ENCODE assay signal across 19 cellular contexts in the genomic region with DNA sequence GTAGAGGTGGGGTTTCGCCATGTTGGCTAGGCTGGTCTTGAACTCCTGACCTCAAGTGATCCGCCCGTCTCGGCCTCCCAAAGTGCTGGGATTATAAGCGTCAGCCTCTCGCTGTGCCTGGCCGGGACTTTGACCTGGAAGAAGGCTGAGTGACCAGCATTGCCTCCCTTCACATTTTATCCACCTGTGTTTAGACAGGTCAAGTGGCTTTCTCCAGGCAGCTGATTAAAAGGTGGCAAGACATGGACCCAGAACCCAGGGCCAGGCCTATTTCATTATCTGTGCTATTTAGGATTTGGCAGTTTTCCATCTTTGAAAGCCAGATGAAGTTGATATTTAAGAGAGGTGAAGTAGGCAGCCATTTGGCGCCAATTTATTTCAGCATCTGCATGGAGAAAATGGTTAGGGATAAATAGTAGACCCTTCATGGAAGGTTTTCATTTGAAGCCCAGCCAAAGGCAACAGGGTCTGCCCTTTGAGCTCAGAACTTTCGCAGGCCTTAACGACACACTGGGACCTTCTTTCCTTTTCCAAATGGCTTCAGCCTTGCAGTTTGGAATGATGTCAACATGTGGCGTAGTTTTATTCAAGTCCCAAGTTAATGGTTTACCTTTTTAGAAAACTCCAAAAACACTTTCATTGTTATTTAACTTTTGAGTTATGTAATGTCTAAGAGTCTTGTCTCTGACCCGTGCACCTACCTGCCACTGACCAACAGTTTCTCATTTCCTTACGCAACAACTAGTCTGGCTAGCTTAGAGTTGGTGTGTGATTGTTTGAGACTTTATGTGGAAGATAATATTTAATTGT.
"Had no signal": no experiment of that assay in that cellular context is flagged by ENCODE, and none has a peak within 500 bp of the region (broad histone marks: within the 10 kb centered on the region; RNA-seq: fewer than 3 reads in every experiment).

No MANE protein-coding gene starts in this region.

- H3K4me1 ChIP-seq: foreskin keratinocyte, prostate gland had no signal

- H3K27ac Mint-ChIP-seq: activated CD8-positive, alpha-beta T cell treated with anti-CD3 and anti-CD28 coated beads, Interleukin-2, amount 10 ng/mL, durations not matched to agents 7 days and 5 days; activated T-helper 1 cell treated with anti-CD3 and anti-CD28 coated beads, Interleukin-12 subunit alpha, Interleukin-12 subunit beta, Interleukin-2, Interleukin-4 antibody, amounts not matched to agents 30 ng/mL and 10 ng/mL and 1 ng/mL, durations not matched to agents 14 hours and 24 hours and 36 hours; natural killer cell; stimulated activated naive B cell treated with anti-CD40 and anti-IgM and Interleukin-4, amounts not matched to agents 10 μg/mL and 1 μg/mL and 100 μg/mL, for 72 hours had no signal

- FAIRE-seq: bronchial epithelial cell, endometrium, islet of Langerhans had no signal

- H3K9me3 Mint-ChIP-seq: activated T-helper 1 cell treated with anti-CD3 and anti-CD28 coated beads, Interleukin-12 subunit alpha, Interleukin-12 subunit beta, Interleukin-2, Interleukin-4 antibody, amounts not matched to agents 30 ng/mL and 10 ng/mL and 1 ng/mL, durations not matched to agents 14 hours and 24 hours and 36 hours; natural killer cell; stimulated activated naive B cell treated with anti-CD40 and anti-IgM and Interleukin-4, amounts not matched to agents 10 μg/mL and 1 μg/mL and 100 μg/mL, for 72 hours had no signal

- H3K4me3 ChIP-seq: prostate gland, transverse colon had no signal

- H3K36me3 Mint-ChIP-seq: natural killer cell; stimulated activated naive B cell treated with anti-CD40 and anti-IgM and Interleukin-4, amounts not matched to agents 10 μg/mL and 1 μg/mL and 100 μg/mL, for 72 hours had no signal

- H3K9me3 ChIP-seq: prostate gland, transverse colon had no signal

- H3K27ac ChIP-seq: foreskin keratinocyte, prostate gland, transverse colon had no signal

- H3K36me3 ChIP-seq: prostate gland, transverse colon had no signal

- DNase-seq: activated CD8-positive, alpha-beta memory T cell treated with anti-CD3 and anti-CD28 coated beads, Interleukin-2, amount 50 U/mL, for 48 hours; activated CD8-positive, alpha-beta T cell treated with anti-CD3 and anti-CD28 coated beads, Interleukin-2, amount 10 ng/mL, durations not matched to agents 7 days and 5 days; activated naive CD4-positive, alpha-beta T cell; aorta; foreskin keratinocyte; head of caudate nucleus; natural killer cell; occipital lobe; stimulated activated CD4-positive, alpha-beta T cell treated with anti-CD3 and anti-CD28 coated beads, Interleukin-2, amount 100 ng/mL, for 24 hours; stimulated activated naive B cell treated with anti-CD40 and anti-IgM and Interleukin-4, amounts not matched to agents 10 μg/mL and 1 μg/mL and 100 μg/mL, for 72 hours; substantia nigra; transverse colon had no signal

- H3K4me3 Mint-ChIP-seq: activated CD8-positive, alpha-beta T cell treated with anti-CD3 and anti-CD28 coated beads, Interleukin-2, amount 10 ng/mL, durations not matched to agents 7 days and 5 days; activated T-helper 1 cell treated with anti-CD3 and anti-CD28 coated beads, Interleukin-12 subunit alpha, Interleukin-12 subunit beta, Interleukin-2, Interleukin-4 antibody, amounts not matched to agents 30 ng/mL and 10 ng/mL and 1 ng/mL, durations not matched to agents 14 hours and 24 hours and 36 hours; natural killer cell; stimulated activated naive B cell treated with anti-CD40 and anti-IgM and Interleukin-4, amounts not matched to agents 10 μg/mL and 1 μg/mL and 100 μg/mL, for 72 hours had no signal

- H3K27me3 ChIP-seq: foreskin keratinocyte, transverse colon had no signal

- ATAC-seq: activated CD4-positive, CD25-positive, alpha-beta regulatory T cell treated with anti-CD3 and anti-CD28 coated beads, Interleukin-2, amount 50 U/mL, for 24 hours; activated CD8-positive, alpha-beta T cell treated with anti-CD3 and anti-CD28 coated beads, Interleukin-2, amount 10 ng/mL, durations not matched to agents 7 days and 5 days; foreskin keratinocyte; natural killer cell; sciatic nerve; stimulated activated naive B cell treated with anti-CD40 and anti-IgM and Interleukin-4, amounts not matched to agents 10 μg/mL and 1 μg/mL and 100 μg/mL, for 72 hours had no signal

- H3K4me1 Mint-ChIP-seq: natural killer cell had no signal
